24 cellular contexts compared by ENCODE assay signal in the genomic region with DNA sequence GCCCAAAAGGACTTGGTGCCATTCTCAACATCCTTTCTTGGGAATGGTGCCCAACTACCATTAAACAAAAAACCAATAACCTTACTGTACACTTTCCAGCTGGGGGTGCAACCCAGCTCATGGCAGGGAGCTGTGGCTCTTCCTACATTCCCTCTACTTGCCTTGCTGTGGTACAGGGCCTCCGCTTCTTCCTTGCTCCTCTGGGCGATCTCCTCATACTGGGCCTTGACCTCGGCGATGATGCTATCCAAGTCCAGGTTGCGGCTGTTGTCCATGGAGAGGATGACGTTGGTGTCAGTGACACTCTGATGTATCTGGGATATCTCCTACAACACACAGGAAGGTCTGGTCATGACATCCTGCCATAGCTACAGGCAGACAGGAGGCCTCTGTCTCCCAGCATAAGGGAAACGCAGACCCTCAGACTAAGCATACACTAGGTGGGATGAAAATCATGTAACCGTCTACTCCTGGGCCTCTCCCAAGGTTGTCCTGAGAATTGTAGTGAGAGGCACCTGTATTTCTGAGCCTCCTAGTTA. TPM values are rescaled to one million over a fixed set of nuclear protein-coding genes. Genes with fewer than 3 reads are reported as not detected.
DNase-seq lines count a peak whose midpoint lies in the region; ATAC-seq lines count a peak whose summit lies in the region.
"Had no signal": no experiment of that assay in that cellular context is flagged by ENCODE, and none has a peak within 500 bp of the region (broad histone marks: within the 10 kb centered on the region; RNA-seq: fewer than 3 reads in every experiment).

No MANE protein-coding gene starts in this region.

- CTCF ChIA-PET in CD4-positive, alpha-beta memory T cell (lab: Charles Lee; ENCODE audit: partially characterized antibody): interaction anchor here (1.6 to 2.5 kb wide), 2 partner anchors 14 to 38 kb away, joined by 4 to 9 read pairs; no protein-coding TSS in a partner anchor
- CTCF ChIA-PET in naive thymus-derived CD4-positive, alpha-beta T cell (lab: Charles Lee): interaction anchor here (1.2 to 1.8 kb wide), 8 partner anchors 29 to 64 kb away, joined by 3 to 5 read pairs (median 4); no protein-coding TSS in a partner anchor

- intact Hi-C loops in CD4-positive, alpha-beta memory T cell (cut with micrococcal nuclease): loop anchor here (5.0 kb wide), 1 partner anchor 44 kb away; no protein-coding TSS in a partner anchor
- intact Hi-C loops in naive thymus-derived CD4-positive, alpha-beta T cell (cut with micrococcal nuclease): loop anchor here in 1 of 2 donors (5.0 kb wide), 1 partner anchor 44 kb away; no protein-coding TSS in a partner anchor
- intact Hi-C loops in aorta (cut with DNase I): no loop called here

- peaks cover 3% of the 10 kb centered on the region for H3K36me3 Mint-ChIP-seq in T-helper 2 cell treated with Interferon-gamma antibody and Interleukin-4, amounts not matched to agents 5 μg/mL and 100 μg/mL, for 36 hours (ENCODE audit: low read depth)
- peaks cover 4 to 7% of the 10 kb centered on the region in 2 donors for H3K36me3 Mint-ChIP-seq in CD4-positive, alpha-beta memory T cell
- peaks cover 3 to 23% (median 4%) of the 10 kb centered on the region in 5 donors for H3K36me3 Mint-ChIP-seq in naive thymus-derived CD4-positive, alpha-beta T cell

- peaks cover 61% of the 10 kb centered on the region for H3K4me1 ChIP-seq in CD4-positive, alpha-beta memory T cell (ENCODE audit: insufficient read depth, low read length)
- H3K4me1 ChIP-seq in naive thymus-derived CD4-positive, alpha-beta T cell (ENCODE audit: control insufficient read depth in 2 of 2, insufficient read depth in 2 of 2, low read length in 2 of 2): peaks cover 28 to 62% of the 10 kb centered on the region in 2 donors
- no peaks in the 10 kb centered on the region for H3K4me1 ChIP-seq in aorta (ENCODE audit: control insufficient read depth in 1 of 2, insufficient read depth in 2 of 2, low read length in 2 of 2)

- no peak for DNase-seq in T-helper 2 cell treated with Interferon-gamma antibody and Interleukin-4, amounts not matched to agents 5 μg/mL and 100 μg/mL, for 36 hours (ENCODE audit: low spot score)
- DNase-seq in T-helper 2 cell (no peak), ecto neural progenitor cell (ENCODE audit: low spot score) (peak; percentile 37), aorta (no peak)
- no peak for DNase-seq in CD4-positive, alpha-beta memory T cell
- DNase-seq in naive thymus-derived CD4-positive, alpha-beta T cell: no peak
- DNase-seq: AML-193, Calu3, DMS53, EL, IMR-90, NCI-H1417 treated with DMSO at 0.1 percent for 48 hours, NCI-H187 treated with DMSO at 0.1 percent for 48 hours, NCI-H345, NCI-H526, PC-9 had no signal

- H3K4me3 ChIP-seq in CD4-positive, alpha-beta memory T cell (ENCODE audit: low read length in 2 of 2): no peak overlapping the region
- H3K4me3 ChIP-seq in naive thymus-derived CD4-positive, alpha-beta T cell (ENCODE audit: low read length): no peak overlapping the region
- no peak overlapping the region for H3K4me3 ChIP-seq in aorta (ENCODE audit: low read length in 2 of 2)
- H3K4me3 ChIP-seq: GM12878, PC-9 had no signal

- POLR2A ChIA-PET in CD4-positive, alpha-beta memory T cell (lab: Charles Lee; ENCODE audit: partially characterized antibody): interaction anchor here (1.1 to 1.9 kb wide), 3 partner anchors 10 to 62 kb away, joined by 3 to 5 read pairs (median 5); no protein-coding TSS in a partner anchor
- POLR2A ChIA-PET in naive thymus-derived CD4-positive, alpha-beta T cell (lab: Charles Lee): interaction anchor here (0.6 to 12.4 kb wide), 13 partner anchors 9 to 133 kb away, joined by 3 to 223 read pairs (median 5); a partner anchor contains a TSS

- no peaks in the 10 kb centered on the region for H3K27me3 ChIP-seq in CD4-positive, alpha-beta memory T cell (ENCODE audit: insufficient read depth, low read length)
- no peaks in the 10 kb centered on the region for H3K27me3 ChIP-seq in naive thymus-derived CD4-positive, alpha-beta T cell (ENCODE audit: control insufficient read depth in 2 of 2, insufficient read depth in 2 of 2, low read length in 2 of 2)
- H3K27me3 ChIP-seq in aorta (ENCODE audit: control insufficient read depth in 1 of 2, insufficient read depth in 2 of 2, low read length in 1 of 2): no peaks in the 10 kb centered on the region

- peaks cover 3% of the 10 kb centered on the region for H3K9me3 Mint-ChIP-seq in T-helper 2 cell treated with Interferon-gamma antibody and Interleukin-4, amounts not matched to agents 5 μg/mL and 100 μg/mL, for 36 hours
- H3K9me3 Mint-ChIP-seq in CD4-positive, alpha-beta memory T cell: peaks cover 0 to 5% (median 3%) of the 10 kb centered on the region in 8 donors
- H3K9me3 Mint-ChIP-seq in naive thymus-derived CD4-positive, alpha-beta T cell: peaks cover 0 to 13% (median 7%) of the 10 kb centered on the region in 11 donors

- peak overlapping the region; percentile 55 for H3K27ac Mint-ChIP-seq in T-helper 2 cell treated with Interferon-gamma antibody and Interleukin-4, amounts not matched to agents 5 μg/mL and 100 μg/mL, for 36 hours
- H3K27ac Mint-ChIP-seq in CD4-positive, alpha-beta memory T cell: peak overlapping the region in 6 of 7 donors; percentile 11 to 100 (median 84)
- H3K27ac Mint-ChIP-seq in naive thymus-derived CD4-positive, alpha-beta T cell: peak overlapping the region; percentile 15 to 100 (median 100)

- no peak overlapping the region for H3K27ac ChIP-seq in CD4-positive, alpha-beta memory T cell (ENCODE audit: low read depth, low read length)
- peak overlapping the region; percentile 22 for H3K27ac ChIP-seq in naive thymus-derived CD4-positive, alpha-beta T cell (ENCODE audit: low read depth, low read length)
- no peak overlapping the region for H3K27ac ChIP-seq in aorta (ENCODE audit: low read depth in 1 of 2, low read length in 2 of 2)
- H3K27ac ChIP-seq: 22Rv1, C4-2B, PC-9, RWPE1 had no signal

- H3K27me3 Mint-ChIP-seq in T-helper 2 cell treated with Interferon-gamma antibody and Interleukin-4, amounts not matched to agents 5 μg/mL and 100 μg/mL, for 36 hours (ENCODE audit: low read depth): peaks cover 12% of the 10 kb centered on the region
- H3K27me3 Mint-ChIP-seq in CD4-positive, alpha-beta memory T cell: peaks cover 0 to 4% of the 10 kb centered on the region in 2 donors
- peaks cover 0 to 4% (median 0%) of the 10 kb centered on the region in 5 donors for H3K27me3 Mint-ChIP-seq in naive thymus-derived CD4-positive, alpha-beta T cell

- peaks cover 46% of the 10 kb centered on the region for H3K4me1 Mint-ChIP-seq in T-helper 2 cell treated with Interferon-gamma antibody and Interleukin-4, amounts not matched to agents 5 μg/mL and 100 μg/mL, for 36 hours (ENCODE audit: low read depth)
- H3K4me1 Mint-ChIP-seq in CD4-positive, alpha-beta memory T cell: peaks cover 30 to 67% (median 43%) of the 10 kb centered on the region in 4 donors
- H3K4me1 Mint-ChIP-seq in naive thymus-derived CD4-positive, alpha-beta T cell: peaks cover 52 to 88% (median 72%) of the 10 kb centered on the region in 7 donors

- H3K9me3 ChIP-seq in CD4-positive, alpha-beta memory T cell (ENCODE audit: control insufficient read depth in 1 of 2, low read length in 2 of 2): no peaks in the 10 kb centered on the region
- no peaks in the 10 kb centered on the region for H3K9me3 ChIP-seq in naive thymus-derived CD4-positive, alpha-beta T cell (ENCODE audit: control insufficient read depth in 2 of 3, low read length in 3 of 3)
- no peaks in the 10 kb centered on the region for H3K9me3 ChIP-seq in aorta (ENCODE audit: control insufficient read depth, low read length)

- ATAC-seq in naive thymus-derived CD4-positive, alpha-beta T cell: no peak
- ATAC-seq in aorta (ENCODE audit: low FRiP score) (no peak), HG03139 (IDR thresholded peaks at IDR 0.05; ENCODE audit: unreplicated experiment) (no peak), GM18868 (IDR thresholded peaks at IDR 0.05; ENCODE audit: unreplicated experiment) (no peak)
- ATAC-seq: GM12878 had no signal

- H3K36me3 ChIP-seq in CD4-positive, alpha-beta memory T cell (ENCODE audit: insufficient read depth, low read length): no peaks in the 10 kb centered on the region
- H3K36me3 ChIP-seq in naive thymus-derived CD4-positive, alpha-beta T cell (ENCODE audit: control insufficient read depth in 2 of 3, insufficient read depth in 3 of 3, low read length in 3 of 3): no peaks in the 10 kb centered on the region
- no peaks in the 10 kb centered on the region for H3K36me3 ChIP-seq in aorta (ENCODE audit: control insufficient read depth in 1 of 2, insufficient read depth in 2 of 2, low read length in 1 of 2)

- no peak overlapping the region for H3K4me3 Mint-ChIP-seq in T-helper 2 cell treated with Interferon-gamma antibody and Interleukin-4, amounts not matched to agents 5 μg/mL and 100 μg/mL, for 36 hours
- no peak overlapping the region for H3K4me3 Mint-ChIP-seq in CD4-positive, alpha-beta memory T cell
- peak overlapping the region in 7 of 10 donors; percentile 49 to 88 (median 73) for H3K4me3 Mint-ChIP-seq in naive thymus-derived CD4-positive, alpha-beta T cell

- WGBS in aorta, 2 donors: 96 to 97% methylated on average over 8 of the region's 8 CpGs

RNA-seq across cellular contexts. Expression of a gene that starts 3.9 kb away (rescaled TPM):
- under 1 TPM; 0.23 to 0.39 TPM for total RNA-seq in CD4-positive, alpha-beta memory T cell
- polyA plus RNA-seq in CD4-positive, alpha-beta memory T cell: under 1 TPM; 0.08 to 0.20 TPM
- total RNA-seq in naive thymus-derived CD4-positive, alpha-beta T cell: 1 to 10 TPM in 3 of 5 experiments, under 1 TPM in 1, not detected in 1; 0.29 to 2.3 (median 2.0) TPM
- 1 to 10 TPM; 2.4 to 4.7 TPM for polyA plus RNA-seq in naive thymus-derived CD4-positive, alpha-beta T cell
- total RNA-seq in aorta: not detected
- under 1 TPM; 0.05 to 0.50 TPM for polyA plus RNA-seq in aorta
- total RNA-seq: Calu3, IMR-90, M059J, PC-9 had no signal
- polyA plus RNA-seq: IMR-90 had no signal

RNA-seq across cellular contexts. Expression of a gene that starts 29.7 kb away (rescaled TPM):
- total RNA-seq in CD4-positive, alpha-beta memory T cell: 1 to 10 TPM; 5.7 to 6.0 TPM
- 1 to 10 TPM; 1.2 to 1.3 TPM for polyA plus RNA-seq in CD4-positive, alpha-beta memory T cell
- total RNA-seq in naive thymus-derived CD4-positive, alpha-beta T cell: 10 to 100 TPM in 4 of 5 experiments, 1 to 10 TPM in 1; 1.0 to 96.4 (median 65.6) TPM
- polyA plus RNA-seq in naive thymus-derived CD4-positive, alpha-beta T cell: 10 to 100 TPM in 1 of 2 donors, 1 to 10 TPM in 1; 6.2 to 11.1 TPM
- total RNA-seq in aorta: not detected
- not detected for polyA plus RNA-seq in aorta
- total RNA-seq: Calu3, GM12878, H4, IMR-90, M059J, PC-9 had no signal
- polyA plus RNA-seq: GM12878, IMR-90 had no signal

RNA-seq across cellular contexts. Expression of a gene that starts 32.1 kb away (rescaled TPM):
- total RNA-seq in CD4-positive, alpha-beta memory T cell: under 1 TPM in 1 of 2 experiments, not detected in 1; 0.67 TPM
- 10 to 100 TPM; 21.0 to 25.5 TPM for polyA plus RNA-seq in CD4-positive, alpha-beta memory T cell
- total RNA-seq in naive thymus-derived CD4-positive, alpha-beta T cell: 1 to 10 TPM in 2 of 5 experiments, under 1 TPM in 1, not detected in 2; 0.27 to 5.6 (median 2.3) TPM
- polyA plus RNA-seq in naive thymus-derived CD4-positive, alpha-beta T cell: 1 to 10 TPM; 5.2 to 9.4 TPM
- total RNA-seq in aorta: under 1 TPM in 1 of 2 donors, not detected in 1; 0.51 TPM
- not detected for polyA plus RNA-seq in aorta
- total RNA-seq: Calu3, GM12878, H4, IMR-90, M059J, PC-9 had no signal
- polyA plus RNA-seq: GM12878, IMR-90 had no signal

RNA-seq across cellular contexts. Expression of a gene that starts 46.8 kb away (rescaled TPM):
- 1 to 10 TPM; 7.7 to 8.4 TPM for total RNA-seq in CD4-positive, alpha-beta memory T cell
- not detected for polyA plus RNA-seq in CD4-positive, alpha-beta memory T cell
- total RNA-seq in naive thymus-derived CD4-positive, alpha-beta T cell: 100 to 1,000 TPM in 3 of 5 experiments, 10 to 100 TPM in 1, 1 to 10 TPM in 1; 2.1 to 149 (median 104) TPM
- under 1 TPM in 1 of 2 donors, not detected in 1; 0.71 TPM for polyA plus RNA-seq in naive thymus-derived CD4-positive, alpha-beta T cell
- not detected for total RNA-seq in aorta
- polyA plus RNA-seq in aorta: 1 to 10 TPM in 1 of 2 donors, not detected in 1; 1.6 TPM
- total RNA-seq: Calu3, GM12878, H4, IMR-90, M059J, PC-9 had no signal
- polyA plus RNA-seq: GM12878, IMR-90 had no signal

RNA-seq across cellular contexts. Expression of a gene that starts 55.2 kb away (rescaled TPM):
- total RNA-seq in CD4-positive, alpha-beta memory T cell: not detected
- polyA plus RNA-seq in CD4-positive, alpha-beta memory T cell: not detected
- total RNA-seq in naive thymus-derived CD4-positive, alpha-beta T cell: under 1 TPM in 2 of 5 experiments, not detected in 3; 0.11 to 0.13 TPM
- under 1 TPM; 0.08 to 0.10 TPM for polyA plus RNA-seq in naive thymus-derived CD4-positive, alpha-beta T cell
- total RNA-seq in aorta: not detected
- not detected for polyA plus RNA-seq in aorta
- total RNA-seq: Calu3, GM12878, H4, IMR-90, M059J, PC-9 had no signal
- polyA plus RNA-seq: GM12878, IMR-90 had no signal

Comparison
In these comparisons a context has a peak if more than half of its experiments do, and no peak if none do; other contexts are left out.
1. H3K4me3 Mint-ChIP-seq: peak in naive thymus-derived CD4-positive, alpha-beta T cell (7 of 10); none in T-helper 2 cell treated with Interferon-gamma antibody and Interleukin-4, amounts not matched to agents 5 μg/mL and 100 μg/mL, for 36 hours (single experiment) and CD4-positive, alpha-beta memory T cell (0 of 8).
2. Peak in every context shown above with its lines, with median percentiles within 50 percentile points of each other: H3K27ac Mint-ChIP-seq.